In genomic region chr1:6134206-6134605, GRCh38 we compare ENCODE assay signal across 14 cellular contexts. TPM values are rescaled to one million over a fixed set of nuclear protein-coding genes. Genes with fewer than 3 reads are reported as not detected.
A peak's percentile ranks its signal among the peaks of the same experiment; 100 is the strongest.
DNase-seq lines count a peak whose midpoint lies in the region; ATAC-seq, FAIRE-seq and TF ChIP-seq lines count a peak whose summit lies in the region.
"Had no signal": no experiment of that assay in that cellular context is flagged by ENCODE, and none has a peak within 500 bp of the region (broad histone marks: within the 10 kb centered on the region; RNA-seq: fewer than 3 reads in every experiment).

No MANE protein-coding gene starts in this region.

- intact Hi-C loops in right cardiac atrium (cut with DNase I) (no loop called here), kidney (cut with DNase I) (no loop called here), sigmoid colon (cut with DNase I) (no loop called here)

- DNase-seq in right cardiac atrium (peak in 2 of 3 donors; percentile 0 to 21), right atrium auricular region (ENCODE audit: low spot score) (no peak), kidney (peak; percentile 61), sigmoid colon (peak; percentile 46), tibial nerve (ENCODE audit: low spot score in 2 of 2) (no peak), GOT3 (lab: John Stamatoyannopoulos, UW) (no peak)
- DNase-seq: C1 segment of cervical spinal cord; Calu3; CD4-positive, alpha-beta T cell; DMS 273 treated with DMSO at 0.1 percent for 48 hours; H7 had no signal

- peak in 1 of 2 donors; percentile 12 for ATAC-seq in right cardiac atrium
- no peak for ATAC-seq in HG02884 (IDR thresholded peaks at IDR 0.05; ENCODE audit: unreplicated experiment)

- TF ChIP-seq CTCF in right atrium auricular region (IDR thresholded peaks at IDR 0.05) (no peak), kidney (IDR thresholded peaks at IDR 0.05; ENCODE audit: borderline replicate concordance, extremely low read depth, insufficient read depth) (no peak), sigmoid colon (IDR thresholded peaks at IDR 0.05) (no peak), tibial nerve (IDR thresholded peaks at IDR 0.05) (no peak)

- no peak overlapping the region for H3K27ac ChIP-seq in right cardiac atrium (ENCODE audit: low read length)
- no peak overlapping the region for H3K27ac ChIP-seq in right atrium auricular region
- no peak overlapping the region for H3K27ac ChIP-seq in kidney (ENCODE audit: low read depth in 2 of 2, low read length in 2 of 2)
- no peak overlapping the region for H3K27ac ChIP-seq in sigmoid colon
- no peak overlapping the region for H3K27ac ChIP-seq in tibial nerve

- no peak for FAIRE-seq in kidney (lab: Jason Lieb, UNC)
- FAIRE-seq: A204.1 had no signal

- H3K36me3 ChIP-seq in right atrium auricular region (no peaks in the 10 kb centered on the region), kidney (ENCODE audit: control insufficient read depth in 1 of 2, insufficient read depth in 2 of 2, low read length in 2 of 2) (no peaks in the 10 kb centered on the region), sigmoid colon (no peaks in the 10 kb centered on the region), tibial nerve (peaks cover 0 to 4% (median 0%) of the 10 kb centered on the region in 3 donors)

- H3K4me1 ChIP-seq in right cardiac atrium (ENCODE audit: control insufficient read depth, insufficient read depth, low read length) (no peaks in the 10 kb centered on the region), right atrium auricular region (no peaks in the 10 kb centered on the region), kidney (ENCODE audit: control insufficient read depth in 1 of 2, insufficient read depth in 1 of 2, low read depth in 1 of 2, low read length in 2 of 2) (no peaks in the 10 kb centered on the region), sigmoid colon (no peaks in the 10 kb centered on the region), tibial nerve (no peaks in the 10 kb centered on the region)

- H3K4me3 ChIP-seq in right cardiac atrium (ENCODE audit: low read length), result no peak overlapping the region
- H3K4me3 ChIP-seq in right atrium auricular region, result no peak overlapping the region
- H3K4me3 ChIP-seq in kidney (ENCODE audit: low read length in 2 of 2), result no peak overlapping the region
- no peak overlapping the region for H3K4me3 ChIP-seq in sigmoid colon
- H3K4me3 ChIP-seq in tibial nerve, result no peak overlapping the region

- TF ChIP-seq EP300 in sigmoid colon (IDR thresholded peaks at IDR 0.05) (no peak), tibial nerve (IDR thresholded peaks at IDR 0.05) (no peak)

- WGBS in right cardiac atrium, result 92% methylated on average over 11 of the region's 11 CpGs
- WGBS in sigmoid colon, 2 donors, result 92 to 94% methylated on average over 11 of the region's 11 CpGs
- WGBS in tibial nerve, 2 donors, result 87 to 91% methylated on average over 11 of the region's 11 CpGs

- H3K9ac ChIP-seq in kidney (ENCODE audit: low read length in 2 of 2), result no peak overlapping the region

- no peaks in the 10 kb centered on the region for H3K27me3 ChIP-seq in right cardiac atrium (ENCODE audit: control insufficient read depth, insufficient read depth)
- H3K27me3 ChIP-seq in right atrium auricular region, result no peaks in the 10 kb centered on the region
- no peaks in the 10 kb centered on the region for H3K27me3 ChIP-seq in sigmoid colon
- H3K27me3 ChIP-seq in tibial nerve, result no peaks in the 10 kb centered on the region

- H3K9me3 ChIP-seq in right cardiac atrium (ENCODE audit: control insufficient read depth, low read length), result no peaks in the 10 kb centered on the region
- no peaks in the 10 kb centered on the region for H3K9me3 ChIP-seq in right atrium auricular region
- H3K9me3 ChIP-seq in kidney (ENCODE audit: control insufficient read depth in 1 of 2, low read length in 2 of 2), result peaks cover 0 to 7% of the 10 kb centered on the region in 2 donors
- H3K9me3 ChIP-seq in sigmoid colon, result peaks cover 0 to 5% (median 0%) of the 10 kb centered on the region in 4 donors
- peaks cover 0 to 18% (median 0%) of the 10 kb centered on the region in 4 donors for H3K9me3 ChIP-seq in tibial nerve

- TF ChIP-seq POLR2A in sigmoid colon (IDR thresholded peaks at IDR 0.05), result no peak
- TF ChIP-seq POLR2A in tibial nerve (IDR thresholded peaks at IDR 0.05), result no peak

RNA-seq across cellular contexts. Expression of gene CHD5, which starts 45.9 kb away (rescaled TPM):
- total RNA-seq in right cardiac atrium (under 1 TPM; 0.23 to 0.53 (median 0.35) TPM), right atrium auricular region (1 to 10 TPM in 1 of 2 donors, under 1 TPM in 1; 0.07 to 2.0 TPM), kidney (0.85 TPM), sigmoid colon (1 to 10 TPM in 3 of 4 donors, under 1 TPM in 1; 0.49 to 2.8 (median 1.5) TPM), tibial nerve (under 1 TPM in 1 of 4 donors, not detected in 3; 0.30 TPM)
- polyA plus RNA-seq in right cardiac atrium (0.29 TPM), kidney (ENCODE audit: insufficient read depth, low read depth, low replicate concordance) (0.54 TPM), sigmoid colon (under 1 TPM in 1 of 3 donors, not detected in 2; 0.80 TPM)
- total RNA-seq: HT1080 had no signal

Comparison
In these comparisons a context has a peak if more than half of its experiments do, and no peak if none do; other contexts are left out.
1. DNase-seq: peak in right cardiac atrium (2 of 3), kidney (single experiment) and sigmoid colon (single experiment); none in right atrium auricular region (single experiment), tibial nerve (0 of 2) and GOT3 (single experiment).